In genomic region chr7:130197094-130197493, GRCh38 we compare ENCODE assay signal across 20 cellular contexts. TPM values are rescaled to one million over a fixed set of nuclear protein-coding genes. Genes with fewer than 3 reads are reported as not detected.
DNase-seq lines count a peak whose midpoint lies in the region; ATAC-seq, FAIRE-seq and TF ChIP-seq lines count a peak whose summit lies in the region.
"Had no signal": no experiment of that assay in that cellular context is flagged by ENCODE, and none has a peak within 500 bp of the region (broad histone marks: within the 10 kb centered on the region; RNA-seq: fewer than 3 reads in every experiment).

No MANE protein-coding gene starts in this region.

- no peak for DNase-seq in activated CD8-positive, alpha-beta memory T cell treated with anti-CD3 and anti-CD28 coated beads, Interleukin-2, amount 10 ng/mL, durations not matched to agents 7 days and 5 days
- DNase-seq in activated CD8-positive, alpha-beta memory T cell treated with anti-CD3 and anti-CD28 coated beads for 24 hours, result no peak
- DNase-seq in GM12878 (ENCODE audit: low read depth, low spot score) (no peak), superior temporal gyrus (ENCODE audit: extremely low spot score) (no peak)
- DNase-seq: C1 segment of cervical spinal cord; Calu3; CD4-positive, alpha-beta memory T cell; COR-L47; DMS53; DMS79 treated with DMSO at 0.1 percent for 48 hours; GF-D8; GOT3; H7; HCEC 1CT had no signal

- no peaks in the 10 kb centered on the region for H3K9me3 Mint-ChIP-seq in activated CD8-positive, alpha-beta memory T cell treated with anti-CD3 and anti-CD28 coated beads, Interleukin-2, amount 10 ng/mL, durations not matched to agents 7 days and 5 days (ENCODE audit: low read depth)
- H3K9me3 Mint-ChIP-seq: CD4-positive, alpha-beta memory T cell had no signal

- no peak for TF ChIP-seq POLR2A in GM12878 (IDR thresholded peaks at IDR 0.05; ENCODE audit: low read depth, low read length)

- peak overlapping the region; percentile 5 for H3K27ac Mint-ChIP-seq in activated CD8-positive, alpha-beta memory T cell treated with anti-CD3 and anti-CD28 coated beads, Interleukin-2, amount 10 ng/mL, durations not matched to agents 7 days and 5 days

- CTCF ChIA-PET in activated CD8-positive, alpha-beta memory T cell treated with anti-CD3 and anti-CD28 coated beads, Interleukin-2, amount 10 ng/mL, durations not matched to agents 7 days and 5 days (lab: Charles Lee), result no interaction called here
- CTCF ChIA-PET in HEK293 (lab: Yijun Ruan, JAX) (no interaction called here), GM12878 (lab: Yijun Ruan, JAX) (interaction anchor here (1.1 kb wide), 1 partner anchor 9 kb away, joined by 3 read pairs; no protein-coding TSS in a partner anchor)

- H2AFZ ChIP-seq in GM12878 (ENCODE audit: control insufficient read depth, low read depth, low read length), result no peak overlapping the region

- in situ Hi-C loops in GM12878 (cut with MboI), result no loop called here

- no peak overlapping the region for H3K4me2 ChIP-seq in GM12878 (ENCODE audit: control insufficient read depth, insufficient read depth)

- POLR2A ChIA-PET in HEK293 (lab: Yijun Ruan, JAX), result interaction anchor here (0.9 kb wide), 1 partner anchor 124 kb away, joined by 3 read pairs; no protein-coding TSS in a partner anchor
- POLR2A ChIA-PET in GM12878 (lab: Charles Lee), result interaction anchor here (0.6 kb wide), 1 partner anchor 557 kb away, joined by 3 read pairs; no protein-coding TSS in a partner anchor

- TF ChIP-seq RAD21 in GM12878 (IDR thresholded peaks at IDR 0.05; ENCODE audit: insufficient read depth, low read depth, low read length), result no peak

- H3K4me1 Mint-ChIP-seq in activated CD8-positive, alpha-beta memory T cell treated with anti-CD3 and anti-CD28 coated beads, Interleukin-2, amount 10 ng/mL, durations not matched to agents 7 days and 5 days, result peaks cover 20% of the 10 kb centered on the region

- no peaks in the 10 kb centered on the region for H3K27me3 Mint-ChIP-seq in activated CD8-positive, alpha-beta memory T cell treated with anti-CD3 and anti-CD28 coated beads, Interleukin-2, amount 10 ng/mL, durations not matched to agents 7 days and 5 days
- H3K27me3 Mint-ChIP-seq: CD4-positive, alpha-beta memory T cell had no signal

- BruUV-seq in GM12878 (replicated peaks; lab: Mats Ljungman, UMichigan), result no TSS peak

- peak; percentile 31 for FAIRE-seq in GM12878 (lab: Jason Lieb, UNC)

- H3K4me3 ChIP-seq in HEK293 (ENCODE audit: low read depth, low read length) (no peak overlapping the region), GM12878 (no peak overlapping the region)

- H3K36me3 Mint-ChIP-seq in activated CD8-positive, alpha-beta memory T cell treated with anti-CD3 and anti-CD28 coated beads, Interleukin-2, amount 10 ng/mL, durations not matched to agents 7 days and 5 days, result peaks cover 55% of the 10 kb centered on the region

- no peaks in the 10 kb centered on the region for H3K9me3 ChIP-seq in HEK293 (ENCODE audit: control insufficient read depth, insufficient read depth, low read depth, low read length)
- no peaks in the 10 kb centered on the region; the same call in 2 of the 3 replicates for H3K9me3 ChIP-seq in GM12878 (replicated peaks; ENCODE audit: control insufficient read depth, insufficient read depth, low read length)

- WGBS in GM12878 (ENCODE audit: insufficient coverage, insufficient replicate concordance, low lambda C conversion rate, missing lambda C conversion rate), result 66% methylated on average over 2 of the region's 2 CpGs

- no peak for TF ChIP-seq EP300 in GM12878 (IDR thresholded peaks at IDR 0.05; ENCODE audit: borderline replicate concordance in 1 of 2, control insufficient read depth in 1 of 2, low read depth in 2 of 2, low read length in 2 of 2)

- RAD21 ChIA-PET in GM12878 (lab: Charles Lee; ENCODE audit: unreplicated experiment), result no interaction called here

- H3K36me3 ChIP-seq in HEK293 (ENCODE audit: control insufficient read depth in 2 of 2, insufficient read depth in 1 of 2, low read length in 2 of 2), result peaks cover 43 to 50% of the 10 kb centered on the region in 2 experiments
- H3K36me3 ChIP-seq in GM12878 (ENCODE audit: control insufficient read depth in 2 of 2, insufficient read depth in 2 of 2, low read length in 1 of 2), result peaks cover 1 to 37% of the 10 kb centered on the region in 2 experiments; a peak in 3 of 4 replicates

- H3K4me3 Mint-ChIP-seq in activated CD8-positive, alpha-beta memory T cell treated with anti-CD3 and anti-CD28 coated beads, Interleukin-2, amount 10 ng/mL, durations not matched to agents 7 days and 5 days, result no peak overlapping the region
- H3K4me3 Mint-ChIP-seq: CD4-positive, alpha-beta memory T cell had no signal

- no peaks in the 10 kb centered on the region; the same call in 1 of the 2 replicates for H3K79me2 ChIP-seq in GM12878 (ENCODE audit: control insufficient read depth, insufficient read depth, low read length)

- SMC1A ChIA-PET in GM12878 (lab: Charles Lee; ENCODE audit: uncharacterized antibody, unreplicated experiment), result interaction anchor here (0.9 to 2.4 kb wide), 4 partner anchors 12 to 59 kb away, joined by 3 to 7 read pairs (median 4); no protein-coding TSS in a partner anchor

- no peak for ATAC-seq in activated CD8-positive, alpha-beta memory T cell treated with anti-CD3 and anti-CD28 coated beads, Interleukin-2, amount 10 ng/mL, durations not matched to agents 7 days and 5 days
- ATAC-seq in GM12878, result no peak
- ATAC-seq in HG02840 (IDR thresholded peaks at IDR 0.05; ENCODE audit: low FRiP score, unreplicated experiment), result no peak

- no peak for TF ChIP-seq CTCF in HEK293 (tag by site-specific recombination; IDR thresholded peaks at IDR 0.05)
- no peak for TF ChIP-seq CTCF in GM12878 (IDR thresholded peaks at IDR 0.05 in 2 of 3, conservative IDR thresholded peaks at IDR 0.05 in 1 of 3; ENCODE audit: control insufficient read depth in 2 of 3, extremely low read depth in 1 of 3, insufficient read depth in 1 of 3, low read depth in 3 of 3, low read length in 3 of 3)

- H3K4me1 ChIP-seq in HEK293 (ENCODE audit: control insufficient read depth, insufficient read depth, low read length), result no peaks in the 10 kb centered on the region
- H3K4me1 ChIP-seq in GM12878 (ENCODE audit: control insufficient read depth, insufficient read depth, low read length), result no peaks in the 10 kb centered on the region

- intact Hi-C loops in GM12878 (cut with micrococcal nuclease; ENCODE audit: unreplicated experiment), result loop anchor here (5.0 kb wide), 1 partner anchor 125 kb away; the partner anchor contains the start of gene KLHDC10

- H4K20me1 ChIP-seq in GM12878 (ENCODE audit: control insufficient read depth, insufficient read depth), result no peaks in the 10 kb centered on the region

- no peak overlapping the region for H3K27ac ChIP-seq in HEK293 (ENCODE audit: extremely low read depth, low read depth, low read length)
- H3K27ac ChIP-seq in GM12878 (ENCODE audit: control insufficient read depth, insufficient read depth), result no peak overlapping the region

- H3K9ac ChIP-seq in GM12878 (ENCODE audit: control insufficient read depth, insufficient read depth, low read length), result no peak overlapping the region

- no peaks in the 10 kb centered on the region for H3K27me3 ChIP-seq in GM12878 (replicated peaks in 1 of 2; ENCODE audit: control insufficient read depth in 2 of 2, insufficient read depth in 2 of 2, low read length in 1 of 2)

TF ChIP-seq in HEK293, 187 proteins besides CTCF, POLR2A, EP300 and RAD21 (continues in another document):
- TF ChIP-seq ZNF146 (tag by site-specific recombination; IDR thresholded peaks at IDR 0.05), result peak; percentile 92

TF ChIP-seq in GM12878, 131 proteins besides CTCF, POLR2A, EP300 and RAD21 (continues in another document):
- no peak for TF ChIP-seq NR2F1 (conservative IDR thresholded peaks at IDR 0.05)
- TF ChIP-seq EZH2 (IDR thresholded peaks at IDR 0.05; ENCODE audit: borderline replicate concordance, control insufficient read depth, low read depth, low read length), result no peak

RNA-seq across cellular contexts. Expression of gene TMEM209, which starts 8.1 kb away (rescaled TPM):
- 10 to 100 TPM; 39.5 to 44.5 TPM for total RNA-seq in activated CD8-positive, alpha-beta memory T cell treated with anti-CD3 and anti-CD28 coated beads, Interleukin-2, amount 10 ng/mL, durations not matched to agents 7 days and 5 days
- 63.2 and 64.0 TPM in 2 replicates for total RNA-seq in GM12878 (2013; cell fraction: nucleolus; rRNA removed)
- total RNA-seq in GM12878 (2014; rRNA removed) (22.1 and 24.6 TPM in 2 replicates), GM12878 (2014; rRNA removed; fragmentation: Illumina TruSeq; extraction: Trizol) (35.9 and 37.7 TPM in 2 replicates), GM12878 (2021) (36.6 and 36.7 TPM in 2 replicates)
- polyA plus RNA-seq in GM12878 (2011; ENCODE audit: low read depth), result 18.6 TPM
- polyA plus RNA-seq in GM12878 (2011; rRNA removed) (41.2 and 43.4 TPM in 2 replicates), GM12878 (2014; fragmentation: Illumina TruSeq; extraction: Trizol) (35.0 and 48.6 TPM in 2 replicates), GM12878 (2014; fragmentation: Nextera tagmentation; extraction: Ambion mirVana) (10 to 100 TPM; 22.2 to 38.2 TPM), GM12878 (2014; rRNA removed) (20.6 and 22.7 TPM in 2 replicates), GM12878 (2016; fragmentation: Nextera tagmentation; extraction: Ambion mirVana) (10 to 100 TPM; 33.8 to 35.3 TPM)
- 31.2 and 36.6 TPM in 2 replicates for polyA plus RNA-seq in GM12878 (2011; cell fraction: cytosol; rRNA removed)
- polyA plus RNA-seq in GM12878 (2011; cell fraction: nucleus; rRNA removed), result 18.8 and 21.4 TPM in 2 replicates
- 13.4 and 21.7 TPM in 2 replicates for polyA plus RNA-seq in GM12878 (2012)
- 91.2 and 99.8 TPM in 2 replicates for polyA minus RNA-seq in GM12878 (2011; rRNA and poly(A)+ RNA removed)
- polyA minus RNA-seq in GM12878 (2011; cell fraction: cytosol; rRNA and poly(A)+ RNA removed), result 24.1 and 27.6 TPM in 2 replicates
- 23.9 and 40.3 TPM in 2 replicates for polyA minus RNA-seq in GM12878 (2011; cell fraction: nucleus; rRNA and poly(A)+ RNA removed)

RNA-seq across cellular contexts. Expression of gene SSMEM1, which starts 10.6 kb away (rescaled TPM):
- not detected for total RNA-seq in activated CD8-positive, alpha-beta memory T cell treated with anti-CD3 and anti-CD28 coated beads, Interleukin-2, amount 10 ng/mL, durations not matched to agents 7 days and 5 days
- not detected in 2 replicates for total RNA-seq in GM12878 (2013; cell fraction: nucleolus; rRNA removed)
- total RNA-seq in GM12878 (2014; rRNA removed), result not detected in 2 replicates
- not detected in 2 replicates for total RNA-seq in GM12878 (2014; rRNA removed; fragmentation: Illumina TruSeq; extraction: Trizol)
- not detected in 2 replicates for total RNA-seq in GM12878 (2021)
- not detected for polyA plus RNA-seq in GM12878 (2011; ENCODE audit: low read depth)
- not detected in 2 replicates for polyA plus RNA-seq in GM12878 (2011; rRNA removed)
- polyA plus RNA-seq in GM12878 (2011; cell fraction: cytosol; rRNA removed), result not detected in 2 replicates
- not detected in 2 replicates for polyA plus RNA-seq in GM12878 (2011; cell fraction: nucleus; rRNA removed)
- not detected in 2 replicates for polyA plus RNA-seq in GM12878 (2012)
- not detected in 2 replicates for polyA plus RNA-seq in GM12878 (2014; fragmentation: Illumina TruSeq; extraction: Trizol)
- polyA plus RNA-seq in GM12878 (2014; fragmentation: Nextera tagmentation; extraction: Ambion mirVana), result not detected
- polyA plus RNA-seq in GM12878 (2014; rRNA removed), result not detected in 2 replicates
- polyA plus RNA-seq in GM12878 (2016; fragmentation: Nextera tagmentation; extraction: Ambion mirVana), result not detected
- polyA minus RNA-seq in GM12878 (2011; rRNA and poly(A)+ RNA removed), result not detected in 2 replicates
- polyA minus RNA-seq in GM12878 (2011; cell fraction: cytosol; rRNA and poly(A)+ RNA removed), result not detected in 2 replicates
- not detected in 2 replicates for polyA minus RNA-seq in GM12878 (2011; cell fraction: nucleus; rRNA and poly(A)+ RNA removed)
- total RNA-seq: A172; A673; Calu3; CD4-positive, alpha-beta memory T cell; Daoy; G401; H7 had no signal
- polyA plus RNA-seq: CD4-positive, alpha-beta memory T cell had no signal
